ENCODE assay signal across 19 cellular contexts in the genomic region with DNA sequence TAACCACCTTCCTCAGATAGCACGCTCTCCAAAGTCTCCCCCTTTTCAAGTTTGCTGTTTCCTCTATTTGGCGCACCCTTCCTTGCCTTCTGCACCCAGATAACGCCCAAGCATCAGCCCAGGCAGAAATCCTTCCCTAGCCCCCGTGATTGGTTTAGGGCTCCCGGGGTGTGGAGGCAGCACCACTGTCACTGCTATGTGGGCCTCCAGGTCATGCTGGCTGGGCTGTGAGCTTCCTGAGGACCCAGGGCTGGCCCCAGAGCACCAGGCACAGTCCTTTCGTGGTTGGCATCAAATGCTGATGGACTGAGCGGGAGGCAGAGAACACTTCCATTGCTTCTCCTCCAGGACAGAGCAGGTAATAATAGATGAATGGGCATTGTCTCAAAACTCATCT.
DNase-seq lines count a peak whose midpoint lies in the region; ATAC-seq and TF ChIP-seq lines count a peak whose summit lies in the region.
"Had no signal": no experiment of that assay in that cellular context is flagged by ENCODE, and none has a peak within 500 bp of the region (broad histone marks: within the 10 kb centered on the region; RNA-seq: fewer than 3 reads in every experiment).

No MANE protein-coding gene starts in this region.

- no peaks in the 10 kb centered on the region for H3K9me3 Mint-ChIP-seq in activated CD4-positive, alpha-beta T cell treated with anti-CD3 and anti-CD28 coated beads, Interleukin-2, amount 10 ng/mL, durations not matched to agents 7 days and 5 days
- no peaks in the 10 kb centered on the region for H3K9me3 Mint-ChIP-seq in osteocyte (ENCODE audit: unreplicated experiment)
- H3K9me3 Mint-ChIP-seq: CD4-positive, alpha-beta T cell; GM23338; HFFc6 had no signal

- H3K36me3 Mint-ChIP-seq in activated CD4-positive, alpha-beta T cell treated with anti-CD3 and anti-CD28 coated beads, Interleukin-2, amount 10 ng/mL, durations not matched to agents 7 days and 5 days (ENCODE audit: low read depth): no peaks in the 10 kb centered on the region
- no peaks in the 10 kb centered on the region for H3K36me3 Mint-ChIP-seq in osteocyte (ENCODE audit: unreplicated experiment)

- DNase-seq in activated CD4-positive, alpha-beta T cell treated with anti-CD3 and anti-CD28 coated beads, Interleukin-2, amount 10 ng/mL, durations not matched to agents 7 days and 5 days: no peak
- no peak for DNase-seq in activated CD4-positive, alpha-beta T cell treated with anti-CD3 and anti-CD28 coated beads for 48 hours
- peak; percentile 16 for DNase-seq in right atrium auricular region (ENCODE audit: low spot score)
- no peak for DNase-seq in left cardiac atrium
- peak; percentile 60 for DNase-seq in osteocyte (ENCODE audit: extremely low spot score, unreplicated experiment)
- DNase-seq in ureter (ENCODE audit: low spot score): peak; percentile 20
- DNase-seq in cerebellar nuclear complex (lab: John Stamatoyannopoulos, UW): no peak
- DNase-seq: AML-193; CD4-positive, alpha-beta T cell; DMS79; GDM1; HFFc6 had no signal

- intact Hi-C loops in left cardiac atrium (cut with DNase I): no loop called here

- no peak for ATAC-seq in left cardiac atrium
- ATAC-seq in GM18858 (IDR thresholded peaks at IDR 0.05; ENCODE audit: unreplicated experiment): no peak
- ATAC-seq: A549, HCT116 had no signal

- POLR2A ChIA-PET in activated CD4-positive, alpha-beta T cell treated with anti-CD3 and anti-CD28 coated beads, Interleukin-2, amount 10 ng/mL, durations not matched to agents 7 days and 5 days (lab: Charles Lee): no interaction called here

- no peaks in the 10 kb centered on the region for H3K27me3 Mint-ChIP-seq in activated CD4-positive, alpha-beta T cell treated with anti-CD3 and anti-CD28 coated beads, Interleukin-2, amount 10 ng/mL, durations not matched to agents 7 days and 5 days
- H3K27me3 Mint-ChIP-seq in osteocyte (ENCODE audit: unreplicated experiment): peaks cover 14% of the 10 kb centered on the region
- H3K27me3 Mint-ChIP-seq: CD4-positive, alpha-beta T cell had no signal

- peak overlapping the region; percentile 1 for H3K27ac Mint-ChIP-seq in activated CD4-positive, alpha-beta T cell treated with anti-CD3 and anti-CD28 coated beads, Interleukin-2, amount 10 ng/mL, durations not matched to agents 7 days and 5 days
- no peak overlapping the region for H3K27ac Mint-ChIP-seq in osteocyte (ENCODE audit: unreplicated experiment)
- H3K27ac Mint-ChIP-seq: CD4-positive, alpha-beta T cell; GM23338; HFFc6 had no signal

- H3K9me3 ChIP-seq in right atrium auricular region: no peaks in the 10 kb centered on the region
- H3K9me3 ChIP-seq: A549 had no signal

- H3K4me3 ChIP-seq in right atrium auricular region: no peak overlapping the region
- H3K4me3 ChIP-seq: A549, GM23338 had no signal

- H3K36me3 ChIP-seq in right atrium auricular region: no peaks in the 10 kb centered on the region

- H3K27me3 ChIP-seq in right atrium auricular region: no peaks in the 10 kb centered on the region

- TF ChIP-seq CTCF in right atrium auricular region (IDR thresholded peaks at IDR 0.05): no peak
- no peak for TF ChIP-seq CTCF in osteocyte (IDR thresholded peaks at IDR 0.05)

- H3K4me1 Mint-ChIP-seq in activated CD4-positive, alpha-beta T cell treated with anti-CD3 and anti-CD28 coated beads, Interleukin-2, amount 10 ng/mL, durations not matched to agents 7 days and 5 days: peaks cover 23% of the 10 kb centered on the region
- no peaks in the 10 kb centered on the region for H3K4me1 Mint-ChIP-seq in osteocyte (ENCODE audit: unreplicated experiment)

- no peaks in the 10 kb centered on the region for H3K4me1 ChIP-seq in right atrium auricular region

- CTCF ChIA-PET in activated CD4-positive, alpha-beta T cell treated with anti-CD3 and anti-CD28 coated beads, Interleukin-2, amount 10 ng/mL, durations not matched to agents 7 days and 5 days (lab: Charles Lee): no interaction called here

- H3K27ac ChIP-seq in right atrium auricular region: no peak overlapping the region
- H3K27ac ChIP-seq: 22Rv1, A549, C4-2B, HL-60 had no signal

- H3K4me3 Mint-ChIP-seq in activated CD4-positive, alpha-beta T cell treated with anti-CD3 and anti-CD28 coated beads, Interleukin-2, amount 10 ng/mL, durations not matched to agents 7 days and 5 days: no peak overlapping the region
- no peak overlapping the region for H3K4me3 Mint-ChIP-seq in osteocyte (ENCODE audit: unreplicated experiment)
- H3K4me3 Mint-ChIP-seq: CD4-positive, alpha-beta T cell; GM23338; HFFc6 had no signal

Comparison
In these comparisons a context has a peak if more than half of its experiments do, and no peak if none do; other contexts are left out.
1. DNase-seq: peak in right atrium auricular region (single experiment), osteocyte (single experiment) and ureter (single experiment); none in activated CD4-positive, alpha-beta T cell treated with anti-CD3 and anti-CD28 coated beads, Interleukin-2, amount 10 ng/mL, durations not matched to agents 7 days and 5 days (single experiment), activated CD4-positive, alpha-beta T cell treated with anti-CD3 and anti-CD28 coated beads for 48 hours (single experiment), left cardiac atrium (single experiment) and cerebellar nuclear complex (0 of 2).